1 cellular context compared by ENCODE assay signal in genomic region chr7:32670105-32670504, GRCh38.
TF ChIP-seq lines count a peak whose summit lies in the region.

No MANE protein-coding gene starts in this region.

TF ChIP-seq in HepG2, 621 proteins besides CTCF, POLR2A, EP300 and RAD21 (continued from another document and continues in another):
- peak; percentile 78 for TF ChIP-seq NFKBIZ (CRISPR knock-in tag; IDR thresholded peaks at IDR 0.05)
- no peak for TF ChIP-seq CHCHD3 (CRISPR knock-in tag; IDR thresholded peaks at IDR 0.05)
- no peak for TF ChIP-seq ZFP91 (CRISPR knock-in tag; IDR thresholded peaks at IDR 0.05; ENCODE audit: borderline replicate concordance)
- TF ChIP-seq ZNF296 (CRISPR knock-in tag; conservative IDR thresholded peaks at IDR 0.05), result no peak
- no peak for TF ChIP-seq POLR2AphosphoS2 (IDR thresholded peaks at IDR 0.05; ENCODE audit: low read depth, low read length)
- TF ChIP-seq MYNN (CRISPR knock-in tag; IDR thresholded peaks at IDR 0.05; ENCODE audit: low read depth), result no peak
- TF ChIP-seq HMG20B (CRISPR knock-in tag; conservative IDR thresholded peaks at IDR 0.05), result no peak
- TF ChIP-seq FOXO4 (CRISPR knock-in tag; conservative IDR thresholded peaks at IDR 0.05), result no peak
- TF ChIP-seq ELF4 (CRISPR knock-in tag; IDR thresholded peaks at IDR 0.05; ENCODE audit: borderline replicate concordance), result no peak
- no peak; the same call in 1 of the 2 replicates for TF ChIP-seq ZC3H4 (CRISPR knock-in tag; IDR thresholded peaks at IDR 0.05; ENCODE audit: borderline replicate concordance)
- peak in 1 of 2 experiments; percentile 52; a peak in 2 of 4 replicates for TF ChIP-seq MAFK (conservative IDR thresholded peaks at IDR 0.05 in 1 of 2, IDR thresholded peaks at IDR 0.05 in 1 of 2; ENCODE audit: low read length in 2 of 2)
- TF ChIP-seq ZNF891 (CRISPR knock-in tag; IDR thresholded peaks at IDR 0.05), result no peak
- TF ChIP-seq GPN1 (CRISPR knock-in tag; IDR thresholded peaks at IDR 0.05; ENCODE audit: borderline replicate concordance), result no peak
- TF ChIP-seq MTF1 (CRISPR knock-in tag; IDR thresholded peaks at IDR 0.05), result no peak
- no peak for TF ChIP-seq NBN (conservative IDR thresholded peaks at IDR 0.05)
- 0 out of 2 replicates have a peak, but pooled peaks have one; percentile 25 for TF ChIP-seq ZBED4 (CRISPR knock-in tag; IDR thresholded peaks at IDR 0.05; ENCODE audit: borderline replicate concordance)
- TF ChIP-seq MIER2 (CRISPR knock-in tag; IDR thresholded peaks at IDR 0.05), result no peak
- peak; percentile 65; the same call in 1 of the 2 replicates for TF ChIP-seq CBX5 (CRISPR knock-in tag; IDR thresholded peaks at IDR 0.05; ENCODE audit: borderline replicate concordance)
- TF ChIP-seq ZNF484 (CRISPR knock-in tag; IDR thresholded peaks at IDR 0.05; ENCODE audit: borderline replicate concordance, low read depth), result no peak
- no peak for TF ChIP-seq NAIF1 (CRISPR knock-in tag; IDR thresholded peaks at IDR 0.05; ENCODE audit: borderline replicate concordance)
- TF ChIP-seq CENPBD1 (CRISPR knock-in tag; IDR thresholded peaks at IDR 0.05; ENCODE audit: borderline replicate concordance, low read depth), result no peak
- TF ChIP-seq IRX3 (CRISPR knock-in tag; IDR thresholded peaks at IDR 0.05; ENCODE audit: borderline replicate concordance, low read depth), result no peak
- TF ChIP-seq ZNF230 (CRISPR knock-in tag; IDR thresholded peaks at IDR 0.05), result no peak
- TF ChIP-seq ZNF513 (CRISPR knock-in tag; conservative IDR thresholded peaks at IDR 0.05), result no peak
- no peak for TF ChIP-seq ZNF576 (CRISPR knock-in tag; IDR thresholded peaks at IDR 0.05)
- TF ChIP-seq DZIP1 (CRISPR knock-in tag; IDR thresholded peaks at IDR 0.05), result no peak
- TF ChIP-seq ZNF720 (CRISPR knock-in tag; IDR thresholded peaks at IDR 0.05), result no peak
- no peak for TF ChIP-seq ZNF572 (CRISPR knock-in tag; IDR thresholded peaks at IDR 0.05)
- TF ChIP-seq ZNF232 (CRISPR knock-in tag; IDR thresholded peaks at IDR 0.05; ENCODE audit: borderline replicate concordance), result 0 out of 2 replicates have a peak, but pooled peaks have one; percentile 38
- no peak for TF ChIP-seq ZNF547 (CRISPR knock-in tag; IDR thresholded peaks at IDR 0.05)
- no peak for TF ChIP-seq SP140L (CRISPR knock-in tag; IDR thresholded peaks at IDR 0.05; ENCODE audit: borderline replicate concordance)
- no peak for TF ChIP-seq ZBTB38 (CRISPR knock-in tag; IDR thresholded peaks at IDR 0.05)
- no peak for TF ChIP-seq ZNF253 (CRISPR knock-in tag; IDR thresholded peaks at IDR 0.05; ENCODE audit: borderline replicate concordance)
- TF ChIP-seq SRF (IDR thresholded peaks at IDR 0.05; ENCODE audit: low read depth, low read length), result no peak
- peak; percentile 91 for TF ChIP-seq SALL1 (CRISPR knock-in tag; IDR thresholded peaks at IDR 0.05)
- TF ChIP-seq WIZ (CRISPR knock-in tag; IDR thresholded peaks at IDR 0.05), result no peak
- no peak for TF ChIP-seq ZNF12 (CRISPR knock-in tag; IDR thresholded peaks at IDR 0.05)
- TF ChIP-seq CEBPB (IDR thresholded peaks at IDR 0.05; ENCODE audit: borderline replicate concordance, low read depth, low read length), result peak; percentile 50; the same call in 1 of the 2 replicates
- TF ChIP-seq ZNF407 (CRISPR knock-in tag; IDR thresholded peaks at IDR 0.05; ENCODE audit: not compliant biosample characterization), result no peak
- TF ChIP-seq ZNF75D (CRISPR knock-in tag; IDR thresholded peaks at IDR 0.05; ENCODE audit: borderline replicate concordance), result no peak
- no peak for TF ChIP-seq YY1 (IDR thresholded peaks at IDR 0.05; ENCODE audit: insufficient read depth, insufficient replicate concordance, low read depth, low read length)
- no peak for TF ChIP-seq ZNF205 (CRISPR knock-in tag; IDR thresholded peaks at IDR 0.05)
- TF ChIP-seq ZMAT3 (CRISPR knock-in tag; conservative IDR thresholded peaks at IDR 0.05), result no peak
